7 cellular contexts compared by ENCODE assay signal in the genomic region with DNA sequence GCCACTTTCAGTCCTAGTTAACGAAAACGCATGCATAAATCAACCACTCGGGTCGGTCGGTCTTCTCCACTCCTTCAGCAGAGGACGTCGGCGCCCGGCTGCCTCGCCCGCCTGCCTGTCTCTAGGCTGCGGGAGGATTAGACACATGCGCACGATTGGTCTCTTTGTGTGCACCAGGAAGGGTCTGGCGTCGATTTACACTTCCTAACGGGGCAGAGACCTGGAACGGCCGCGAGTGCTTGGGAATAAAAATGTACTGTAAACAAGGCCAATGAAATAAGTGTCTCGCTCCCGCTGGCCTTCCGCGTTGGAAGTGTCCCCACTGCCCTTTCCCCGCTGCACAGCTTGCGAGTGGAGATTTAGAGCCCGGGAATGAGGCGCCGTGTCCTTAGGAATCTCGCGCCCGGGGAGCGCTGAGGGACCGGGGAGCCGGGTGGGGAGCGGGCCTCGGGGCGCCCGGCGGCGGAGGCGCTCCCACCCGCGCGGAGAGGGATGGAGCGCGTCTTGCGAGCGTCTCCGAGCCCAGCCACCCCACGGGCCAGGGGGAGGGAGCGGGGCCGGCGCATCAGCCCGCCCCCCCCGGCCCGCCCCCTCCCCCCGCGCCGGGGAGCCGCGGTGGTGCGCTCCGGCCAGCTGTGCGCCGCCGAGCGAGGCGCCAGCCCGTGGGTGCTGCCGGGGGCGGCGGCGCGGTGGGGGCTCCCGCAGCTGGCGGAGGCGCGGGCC. TPM values are rescaled to one million over a fixed set of nuclear protein-coding genes. Genes with fewer than 3 reads are reported as not detected.
DNase-seq lines count a peak whose midpoint lies in the region; ATAC-seq and TF ChIP-seq lines count a peak whose summit lies in the region.

A gene (plus strand): TSS at position 636 of the 723 bp plus-strand sequence.

- H3K9me3 Mint-ChIP-seq in Calu3 (ENCODE audit: low read depth, unreplicated experiment): no peaks in the 10 kb centered on the region

- CTCF ChIA-PET in Calu3 (lab: Charles Lee): no interaction called here

- TF ChIP-seq CTCF in GM20000 (IDR thresholded peaks at IDR 0.05; ENCODE audit: extremely low read depth, missing control alignments) (no peak), astrocyte of the cerebellum (IDR thresholded peaks at IDR 0.05; ENCODE audit: low read depth, low read length, missing control alignments) (no peak), Calu3 (IDR thresholded peaks at IDR 0.05; ENCODE audit: unreplicated experiment) (no peak)

- in situ Hi-C loops in astrocyte of the cerebellum (cut with HindIII; ENCODE audit: low sequenced_read_pairs): no loop called here

- H3K36me3 Mint-ChIP-seq in Calu3 (ENCODE audit: insufficient read depth, unreplicated experiment): peaks cover 5% of the 10 kb centered on the region

- no peak within 1 kb of the TSS for H3K4me3 Mint-ChIP-seq in Calu3 (ENCODE audit: low read depth, unreplicated experiment)

- H3K4me3 ChIP-seq in astrocyte of the cerebellum (ENCODE audit: low read depth, low read length): peak within 1 kb of the TSS; percentile 64

- intact Hi-C loops in left ventricle myocardium superior (cut with micrococcal nuclease): no loop called here
- intact Hi-C loops in posterior vena cava (cut with DNase I): no loop called here
- intact Hi-C loops in Calu3 (cut with micrococcal nuclease; ENCODE audit: unreplicated experiment): no loop called here

- BruUV-seq in Calu3 (replicated peaks; lab: Mats Ljungman, UMichigan): no TSS peak

- H3K27ac Mint-ChIP-seq in Calu3 (ENCODE audit: unreplicated experiment): no peak within 1 kb of the TSS

- no peaks in the 10 kb centered on the region for H3K4me1 Mint-ChIP-seq in Calu3 (ENCODE audit: low read depth, unreplicated experiment)

- DNase-seq in GM20000 (ENCODE audit: low spot score) (peak; percentile 41), NCI-H2196 treated with DMSO at 0.1 percent for 48 hours (lab: John Stamatoyannopoulos, UW; ENCODE audit: unreplicated experiment) (peak; percentile 73), astrocyte of the cerebellum (ENCODE audit: low read depth) (peak; percentile 70), left ventricle myocardium superior (peak; percentile 82), posterior vena cava (ENCODE audit: low spot score) (peak; percentile 86), Calu3 (no peak)

- no peaks in the 10 kb centered on the region for H3K27me3 Mint-ChIP-seq in Calu3 (ENCODE audit: unreplicated experiment)

- peak; percentile 90 for ATAC-seq in left ventricle myocardium superior
- ATAC-seq in GM18870 (IDR thresholded peaks at IDR 0.05; ENCODE audit: unreplicated experiment): no peak

RNA-seq across cellular contexts. Expression of the gene that starts here (rescaled TPM):
- 15.5 TPM for total RNA-seq in left ventricle myocardium superior
- total RNA-seq in posterior vena cava: 1 to 10 TPM; 7.2 to 8.7 TPM
- total RNA-seq in Calu3 (2022): not detected in 2 replicates
